ENCODE assay signal across 2 cellular contexts in the genomic region with DNA sequence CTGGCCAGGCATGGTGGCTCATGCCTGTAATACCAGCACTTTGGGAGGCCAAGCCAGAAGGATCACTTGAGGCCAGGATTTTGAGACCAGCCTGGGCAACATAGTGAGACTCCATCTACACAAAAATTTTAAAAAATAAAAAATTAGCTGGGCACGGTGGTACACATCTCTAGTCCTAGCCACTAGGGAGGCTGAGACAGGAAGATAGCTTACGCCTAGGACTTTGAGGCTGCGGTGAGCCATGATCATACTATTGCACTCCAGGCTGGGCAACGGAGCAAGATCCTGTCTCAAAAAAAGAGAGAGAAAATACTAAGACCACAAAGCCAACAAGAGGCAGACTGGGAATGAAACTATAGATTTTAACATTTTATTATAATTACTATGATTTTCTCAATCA.
TF ChIP-seq lines count a peak whose summit lies in the region.

No MANE protein-coding gene starts in this region.

TF ChIP-seq in HEK293, 187 proteins besides CTCF, POLR2A, EP300 and RAD21:
- TF ChIP-seq, protein P1, sequence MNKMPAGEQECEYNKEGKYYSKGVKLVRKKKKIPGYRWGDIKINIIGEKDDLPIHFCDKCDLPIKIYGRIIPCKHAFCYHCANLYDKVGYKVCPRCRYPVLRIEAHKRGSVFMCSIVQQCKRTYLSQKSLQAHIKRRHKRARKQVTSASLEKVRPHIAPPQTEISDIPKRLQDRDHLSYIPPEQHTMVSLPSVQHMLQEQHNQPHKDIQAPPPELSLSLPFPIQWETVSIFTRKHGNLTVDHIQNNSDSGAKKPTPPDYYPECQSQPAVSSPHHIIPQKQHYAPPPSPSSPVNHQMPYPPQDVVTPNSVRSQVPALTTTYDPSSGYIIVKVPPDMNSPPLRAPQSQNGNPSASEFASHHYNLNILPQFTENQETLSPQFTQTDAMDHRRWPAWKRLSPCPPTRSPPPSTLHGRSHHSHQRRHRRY (tag by site-specific recombination; IDR thresholded peaks at IDR 0.05) = no peak
- TF ChIP-seq, protein P2, sequence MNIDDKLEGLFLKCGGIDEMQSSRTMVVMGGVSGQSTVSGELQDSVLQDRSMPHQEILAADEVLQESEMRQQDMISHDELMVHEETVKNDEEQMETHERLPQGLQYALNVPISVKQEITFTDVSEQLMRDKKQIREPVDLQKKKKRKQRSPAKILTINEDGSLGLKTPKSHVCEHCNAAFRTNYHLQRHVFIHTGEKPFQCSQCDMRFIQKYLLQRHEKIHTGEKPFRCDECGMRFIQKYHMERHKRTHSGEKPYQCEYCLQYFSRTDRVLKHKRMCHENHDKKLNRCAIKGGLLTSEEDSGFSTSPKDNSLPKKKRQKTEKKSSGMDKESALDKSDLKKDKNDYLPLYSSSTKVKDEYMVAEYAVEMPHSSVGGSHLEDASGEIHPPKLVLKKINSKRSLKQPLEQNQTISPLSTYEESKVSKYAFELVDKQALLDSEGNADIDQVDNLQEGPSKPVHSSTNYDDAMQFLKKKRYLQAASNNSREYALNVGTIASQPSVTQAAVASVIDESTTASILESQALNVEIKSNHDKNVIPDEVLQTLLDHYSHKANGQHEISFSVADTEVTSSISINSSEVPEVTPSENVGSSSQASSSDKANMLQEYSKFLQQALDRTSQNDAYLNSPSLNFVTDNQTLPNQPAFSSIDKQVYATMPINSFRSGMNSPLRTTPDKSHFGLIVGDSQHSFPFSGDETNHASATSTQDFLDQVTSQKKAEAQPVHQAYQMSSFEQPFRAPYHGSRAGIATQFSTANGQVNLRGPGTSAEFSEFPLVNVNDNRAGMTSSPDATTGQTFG (tag by site-specific recombination; IDR thresholded peaks at IDR 0.05; ENCODE audit: borderline replicate concordance) = no peak
- TF ChIP-seq ZNF169 (tag by site-specific recombination; IDR thresholded peaks at IDR 0.05) = no peak
- TF ChIP-seq ZIC2 (tag by site-specific recombination; IDR thresholded peaks at IDR 0.05) = no peak
- no peak for TF ChIP-seq ZNF132 (tag by site-specific recombination; IDR thresholded peaks at IDR 0.05; ENCODE audit: borderline replicate concordance)
- TF ChIP-seq ZNF121 (tag by site-specific recombination; IDR thresholded peaks at IDR 0.05) = peak; percentile 70
- no peak for TF ChIP-seq ZNF394 (tag by site-specific recombination; IDR thresholded peaks at IDR 0.05; ENCODE audit: borderline replicate concordance)
- TF ChIP-seq ZNF560 (tag by site-specific recombination; IDR thresholded peaks at IDR 0.05; ENCODE audit: borderline replicate concordance) = no peak
- TF ChIP-seq ZNF433 (tag by site-specific recombination; IDR thresholded peaks at IDR 0.05; ENCODE audit: low read depth) = no peak
TF ChIP-seq in HEK293: peak in this region for 1.

TF ChIP-seq in GM12878, 131 proteins besides CTCF, POLR2A, EP300 and RAD21:
- TF ChIP-seq BHLHE40 (IDR thresholded peaks at IDR 0.05; ENCODE audit: borderline replicate concordance in 1 of 2, low read depth in 2 of 2, low read length in 1 of 2) (no peak), TCF3 (IDR thresholded peaks at IDR 0.05; ENCODE audit: borderline replicate concordance, insufficient read depth, low read depth, low read length) (no peak), SMAD5 (IDR thresholded peaks at IDR 0.05; ENCODE audit: low read depth) (no peak), KDM1A (IDR thresholded peaks at IDR 0.05; ENCODE audit: borderline replicate concordance) (no peak), RELA (IDR thresholded peaks at IDR 0.05; ENCODE audit: borderline replicate concordance, partially characterized antibody) (no peak), CBX3 (IDR thresholded peaks at IDR 0.05; ENCODE audit: borderline replicate concordance, low read depth) (no peak), HDAC2 (IDR thresholded peaks at IDR 0.05) (no peak), EZH2 (IDR thresholded peaks at IDR 0.05; ENCODE audit: borderline replicate concordance, control insufficient read depth, low read depth, low read length) (no peak), SMARCA5 (IDR thresholded peaks at IDR 0.05) (no peak), PML (IDR thresholded peaks at IDR 0.05; ENCODE audit: low read length) (no peak), KAT2A (conservative IDR thresholded peaks at IDR 0.05; ENCODE audit: control insufficient read depth, low read depth, low read length) (no peak), ZNF622 (IDR thresholded peaks at IDR 0.05) (no peak), ZNF274 (IDR thresholded peaks at IDR 0.05; ENCODE audit: insufficient read depth, insufficient read length) (no peak), ZNF384 (IDR thresholded peaks at IDR 0.05; ENCODE audit: borderline replicate concordance, low read depth, low read length) (no peak), ZNF217 (IDR thresholded peaks at IDR 0.05) (no peak), YY1 (IDR thresholded peaks at IDR 0.05; ENCODE audit: low read depth, low read length) (no peak), LARP7 (IDR thresholded peaks at IDR 0.05) (no peak), NFYA (IDR thresholded peaks at IDR 0.05; ENCODE audit: borderline replicate concordance, low read depth, low read length) (no peak)
- TF ChIP-seq, protein P3, sequence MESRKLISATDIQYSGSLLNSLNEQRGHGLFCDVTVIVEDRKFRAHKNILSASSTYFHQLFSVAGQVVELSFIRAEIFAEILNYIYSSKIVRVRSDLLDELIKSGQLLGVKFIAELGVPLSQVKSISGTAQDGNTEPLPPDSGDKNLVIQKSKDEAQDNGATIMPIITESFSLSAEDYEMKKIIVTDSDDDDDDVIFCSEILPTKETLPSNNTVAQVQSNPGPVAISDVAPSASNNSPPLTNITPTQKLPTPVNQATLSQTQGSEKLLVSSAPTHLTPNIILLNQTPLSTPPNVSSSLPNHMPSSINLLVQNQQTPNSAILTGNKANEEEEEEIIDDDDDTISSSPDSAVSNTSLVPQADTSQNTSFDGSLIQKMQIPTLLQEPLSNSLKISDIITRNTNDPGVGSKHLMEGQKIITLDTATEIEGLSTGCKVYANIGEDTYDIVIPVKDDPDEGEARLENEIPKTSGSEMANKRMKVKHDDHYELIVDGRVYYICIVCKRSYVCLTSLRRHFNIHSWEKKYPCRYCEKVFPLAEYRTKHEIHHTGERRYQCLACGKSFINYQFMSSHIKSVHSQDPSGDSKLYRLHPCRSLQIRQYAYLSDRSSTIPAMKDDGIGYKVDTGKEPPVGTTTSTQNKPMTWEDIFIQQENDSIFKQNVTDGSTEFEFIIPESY (IDR thresholded peaks at IDR 0.05) = no peak
